In genomic region chr11:61817471-61818202, GRCh38 we compare ENCODE assay signal across 8 cellular contexts. TPM values are rescaled to one million over a fixed set of nuclear protein-coding genes. Genes with fewer than 3 reads are reported as not detected.
DNase-seq lines count a peak whose midpoint lies in the region; ATAC-seq, FAIRE-seq and TF ChIP-seq lines count a peak whose summit lies in the region.

No MANE protein-coding gene starts in this region.

- ATAC-seq in GM18909 (IDR thresholded peaks at IDR 0.05; ENCODE audit: poor library complexity, unreplicated experiment) (no peak), GM21447 (IDR thresholded peaks at IDR 0.05; ENCODE audit: unreplicated experiment) (no peak), left colon (no peak)

- no peak overlapping the region for H4K12ac ChIP-seq in trophoblast cell (ENCODE audit: low read depth, low read length)

- no peak overlapping the region for H2AK5ac ChIP-seq in trophoblast cell (ENCODE audit: low read length)

- H3K27ac ChIP-seq in endodermal cell (ENCODE audit: low read depth, low read length): peak overlapping the region; percentile 73
- peak overlapping the region; percentile 87 for H3K27ac ChIP-seq in trophoblast cell (ENCODE audit: low read depth, low read length)

- H3K4me3 Mint-ChIP-seq in Caco-2 (ENCODE audit: unreplicated experiment): peak overlapping the region; percentile 81
- H3K4me3 Mint-ChIP-seq in endodermal cell: peak overlapping the region; percentile 95

- H2BK12ac ChIP-seq in trophoblast cell (ENCODE audit: low read length): no peak overlapping the region

- H3K27me3 Mint-ChIP-seq in Caco-2 (ENCODE audit: insufficient read depth, unreplicated experiment) (no peaks in the 10 kb centered on the region), endodermal cell (ENCODE audit: insufficient read depth) (no peaks in the 10 kb centered on the region)

- FAIRE-seq in urothelium cell line (lab: Jason Lieb, UNC): no peak

- H3K4me1 Mint-ChIP-seq in Caco-2 (ENCODE audit: low read depth, unreplicated experiment) (peaks cover 18% of the 10 kb centered on the region), endodermal cell (peaks cover 11% of the 10 kb centered on the region)

- H2BK120ac ChIP-seq in trophoblast cell (ENCODE audit: insufficient read depth, low read length, poor library complexity): peak overlapping the region; percentile 74

- H3K27me3 ChIP-seq in Caco-2 (replicated peaks; ENCODE audit: control insufficient read depth, insufficient read depth, low read length): no peaks in the 10 kb centered on the region
- no peaks in the 10 kb centered on the region for H3K27me3 ChIP-seq in NT2/D1 (ENCODE audit: insufficient read depth, insufficient read length)
- H3K27me3 ChIP-seq in endodermal cell (ENCODE audit: control insufficient read depth, insufficient read depth, low read length, poor library complexity, severe bottlenecking): no peaks in the 10 kb centered on the region
- no peaks in the 10 kb centered on the region for H3K27me3 ChIP-seq in trophoblast cell (ENCODE audit: insufficient read depth, low read length)

- no peak overlapping the region for H2AFZ ChIP-seq in trophoblast cell (ENCODE audit: insufficient read depth, low read length, poor library complexity)

- peaks cover 29% of the 10 kb centered on the region for H3K79me1 ChIP-seq in trophoblast cell (ENCODE audit: low read length)

- no TSS peak for BruUV-seq in Caco-2 (replicated peaks; lab: Mats Ljungman, UMichigan)

- H3K79me2 ChIP-seq in trophoblast cell (ENCODE audit: control insufficient read depth, insufficient read depth, low read length, poor library complexity): peaks cover 13% of the 10 kb centered on the region

- no peak overlapping the region for H4K91ac ChIP-seq in trophoblast cell (ENCODE audit: low read depth, low read length)

- intact Hi-C loops in Caco-2 (cut with micrococcal nuclease; ENCODE audit: unreplicated experiment) (loop anchor here (5.0 kb wide), 2 partner anchors 130 to 150 kb away; partner anchors contain the start of gene FTH1), left colon (cut with DNase I, micrococcal nuclease) (no loop called here)

- H3K36me3 Mint-ChIP-seq in Caco-2 (ENCODE audit: insufficient read depth, unreplicated experiment) (peaks cover 43% of the 10 kb centered on the region), endodermal cell (ENCODE audit: low read depth) (peaks cover 18% of the 10 kb centered on the region)

- TF ChIP-seq CTCF in Caco-2 (IDR thresholded peaks at IDR 0.05; ENCODE audit: insufficient read depth in 1 of 2, low read depth in 1 of 2, low read length in 1 of 2, severe bottlenecking in 1 of 2, unreplicated experiment in 1 of 2): no peak
- TF ChIP-seq CTCF in endodermal cell (conservative IDR thresholded peaks at IDR 0.05): no peak

- no peak overlapping the region for H3K18ac ChIP-seq in trophoblast cell (ENCODE audit: low read length)

- H3K23ac ChIP-seq in trophoblast cell (ENCODE audit: low read length): no peak overlapping the region

- H3K4me2 ChIP-seq in trophoblast cell (ENCODE audit: low read length): peak overlapping the region; percentile 82

- H3K14ac ChIP-seq in trophoblast cell (ENCODE audit: low read length): no peak overlapping the region

- H3K9ac ChIP-seq in NT2/D1 (ENCODE audit: insufficient read length, low read depth): peak overlapping the region; percentile 100
- H3K9ac ChIP-seq in endodermal cell (ENCODE audit: extremely low read depth, low read length, poor library complexity, severe bottlenecking): peak overlapping the region; percentile 45
- H3K9ac ChIP-seq in trophoblast cell (ENCODE audit: low read length): no peak overlapping the region

- DNase-seq in Caco-2: no peak
- no peak for DNase-seq in NT2/D1 (ENCODE audit: low read depth, low spot score)
- DNase-seq in endodermal cell: no peak
- no peak for DNase-seq in trophoblast cell
- DNase-seq in left colon: no peak
- no peak for DNase-seq in urothelium cell line (ENCODE audit: low spot score)

- H3K9me3 ChIP-seq in Caco-2: no peaks in the 10 kb centered on the region
- H3K9me3 ChIP-seq in NT2/D1 (ENCODE audit: insufficient read depth, low read length): peaks cover 7% of the 10 kb centered on the region; the same call in 1 of the 2 replicates
- H3K9me3 ChIP-seq in endodermal cell (ENCODE audit: control insufficient read depth, low read length): no peaks in the 10 kb centered on the region
- no peaks in the 10 kb centered on the region for H3K9me3 ChIP-seq in trophoblast cell (ENCODE audit: insufficient read depth, low read depth, low read length)

- H3K4me3 ChIP-seq in Caco-2 (ENCODE audit: low read depth, low read length): peak overlapping the region; percentile 85
- H3K4me3 ChIP-seq in NT2/D1 (ENCODE audit: insufficient read length, low read depth): peak overlapping the region; percentile 96
- peak overlapping the region; percentile 92 for H3K4me3 ChIP-seq in endodermal cell (ENCODE audit: low read length)
- no peak overlapping the region for H3K4me3 ChIP-seq in trophoblast cell (ENCODE audit: low read depth, low read length)

- 57 to 70% methylated on average over 4 to 6 of the region's 6 CpGs for WGBS in endodermal cell (ENCODE audit: insufficient coverage in 1 of 2, insufficient read length in 1 of 2), 2 experiments
- no CpG with 5 or more reads among the region's 6 CpGs for WGBS in trophoblast cell (ENCODE audit: extremely low coverage, insufficient coverage, insufficient read length)

- POLR2A ChIA-PET in Caco-2 (lab: Charles Lee): interaction anchor here (0.5 to 3.8 kb wide), 6 partner anchors 25 to 774 kb away, joined by 3 to 60 read pairs (median 3); partner anchors contain the start of genes FEN1, FTH1, TMEM258 and TUT1

- peaks cover 5% of the 10 kb centered on the region; the same call in 1 of the 2 replicates for H3K36me3 ChIP-seq in Caco-2 (ENCODE audit: control insufficient read depth, insufficient read depth, low read length)
- peaks cover 19% of the 10 kb centered on the region for H3K36me3 ChIP-seq in NT2/D1 (ENCODE audit: insufficient read depth, insufficient read length, low read length)
- peaks cover 13% of the 10 kb centered on the region for H3K36me3 ChIP-seq in endodermal cell (ENCODE audit: control insufficient read depth, insufficient read depth, low read length)
- H3K36me3 ChIP-seq in trophoblast cell (ENCODE audit: control insufficient read depth in 1 of 2, insufficient read depth in 2 of 2, low read length in 2 of 2): peaks cover 10 to 14% of the 10 kb centered on the region in 2 experiments

- H3K9me3 Mint-ChIP-seq in Caco-2 (ENCODE audit: unreplicated experiment): no peaks in the 10 kb centered on the region
- peaks cover 4% of the 10 kb centered on the region for H3K9me3 Mint-ChIP-seq in endodermal cell

- H4K8ac ChIP-seq in trophoblast cell (ENCODE audit: low read depth, low read length): no peak overlapping the region

- H3K4ac ChIP-seq in trophoblast cell (ENCODE audit: low read depth, low read length): no peak overlapping the region

- CTCF ChIA-PET in Caco-2 (lab: Charles Lee): interaction anchor here (1.0 to 4.6 kb wide), 2 partner anchors 21 to 264 kb away, joined by 3 to 57 read pairs; no protein-coding TSS in a partner anchor

- peaks cover 20% of the 10 kb centered on the region for H3K4me1 ChIP-seq in Caco-2
- H3K4me1 ChIP-seq in NT2/D1 (ENCODE audit: insufficient read depth, insufficient read length): peaks cover 7% of the 10 kb centered on the region
- H3K4me1 ChIP-seq in endodermal cell (ENCODE audit: control insufficient read depth, insufficient read depth, low read length): no peaks in the 10 kb centered on the region
- peaks cover 0 to 10% of the 10 kb centered on the region in 2 experiments for H3K4me1 ChIP-seq in trophoblast cell (ENCODE audit: control insufficient read depth in 1 of 2, insufficient read depth in 2 of 2, low read length in 2 of 2)

- H3K27ac Mint-ChIP-seq in Caco-2 (ENCODE audit: unreplicated experiment) (peak overlapping the region; percentile 90), endodermal cell (peak overlapping the region; percentile 92)

- H2BK5ac ChIP-seq in trophoblast cell (ENCODE audit: low read depth, low read length, poor library complexity): no peak overlapping the region

RNA-seq across cellular contexts. Expression of gene FADS1, which starts 0.8 kb away (rescaled TPM):
- 108 and 116 TPM in 2 replicates for total RNA-seq in Caco-2 (2022)
- total RNA-seq in endodermal cell: 100 to 1,000 TPM; 127 to 138 TPM
- polyA plus RNA-seq in endodermal cell (2013, experiment 1 of 2): 197 TPM
- polyA plus RNA-seq in endodermal cell (2013, experiment 2 of 2): 191 TPM
- polyA plus RNA-seq in trophoblast cell (2013): 83.8 and 84.0 TPM in 2 replicates
- 1 to 10 TPM; 3.2 to 5.1 TPM for total RNA-seq in left colon

RNA-seq across cellular contexts. Expression of gene FADS2, which starts 10.5 kb away (rescaled TPM):
- total RNA-seq in Caco-2 (2022): 30.6 and 36.3 TPM in 2 replicates
- total RNA-seq in endodermal cell: 100 to 1,000 TPM; 344 to 381 TPM
- polyA plus RNA-seq in endodermal cell (2013, experiment 1 of 2): 632 TPM
- 646 TPM for polyA plus RNA-seq in endodermal cell (2013, experiment 2 of 2)
- polyA plus RNA-seq in trophoblast cell (2013): 538 and 565 TPM in 2 replicates
- 1 to 10 TPM; 3.1 to 5.6 TPM for total RNA-seq in left colon

RNA-seq across cellular contexts. Expression of gene FEN1, which starts 24.9 kb away (rescaled TPM):
- 83.4 and 86.1 TPM in 2 replicates for total RNA-seq in Caco-2 (2022)
- total RNA-seq in endodermal cell: 10 to 100 TPM; 66.7 to 81.8 TPM
- 52.7 TPM for polyA plus RNA-seq in endodermal cell (2013, experiment 1 of 2)
- polyA plus RNA-seq in endodermal cell (2013, experiment 2 of 2): 49.1 TPM
- 53.9 and 58.2 TPM in 2 replicates for polyA plus RNA-seq in trophoblast cell (2013)
- 10 to 100 TPM in 1 of 2 donors, 1 to 10 TPM in 1; 7.7 to 13.3 TPM for total RNA-seq in left colon

RNA-seq across cellular contexts. Expression of gene TMEM258, which starts 25.2 kb away (rescaled TPM):
- total RNA-seq in Caco-2 (2022) (190 and 197 TPM in 2 replicates), endodermal cell (100 to 1,000 TPM; 174 to 180 TPM), left colon (10 to 100 TPM; 87.3 to 91.8 TPM)
- 351 TPM for polyA plus RNA-seq in endodermal cell (2013, experiment 1 of 2)
- polyA plus RNA-seq in endodermal cell (2013, experiment 2 of 2): 284 TPM
- polyA plus RNA-seq in trophoblast cell (2013): 246 and 256 TPM in 2 replicates

Comparison
In these comparisons a context has a peak if more than half of its experiments do, and no peak if none do; other contexts are left out.
1. RNA of gene FADS1, which starts 0.8 kb away (total RNA-seq): 127 to 138 TPM in endodermal cell and 108 to 116 TPM in Caco-2; 3.2 to 5.1 TPM in left colon; every median in the first group is over 10 times any median in the second.